ENCODE assay signal across 1 cellular context in genomic region chr7:5450549-5451327, GRCh38.
TF ChIP-seq lines count a peak whose summit lies in the region.

No MANE protein-coding gene starts in this region.

TF ChIP-seq in GM23338, 12 proteins besides CTCF, POLR2A, EP300 and RAD21 (continued from another document):
- TF ChIP-seq EZH2 (IDR thresholded peaks at IDR 0.05; ENCODE audit: low read depth, unreplicated experiment) (no peak), STAT1 (IDR thresholded peaks at IDR 0.05; ENCODE audit: unreplicated experiment) (no peak), JUNB (IDR thresholded peaks at IDR 0.05; ENCODE audit: unreplicated experiment) (no peak), EZH2phosphoT487 (IDR thresholded peaks at IDR 0.05; ENCODE audit: unreplicated experiment) (no peak)
